Comparison of ENCODE assay signal across 7 cellular contexts in the genomic region with DNA sequence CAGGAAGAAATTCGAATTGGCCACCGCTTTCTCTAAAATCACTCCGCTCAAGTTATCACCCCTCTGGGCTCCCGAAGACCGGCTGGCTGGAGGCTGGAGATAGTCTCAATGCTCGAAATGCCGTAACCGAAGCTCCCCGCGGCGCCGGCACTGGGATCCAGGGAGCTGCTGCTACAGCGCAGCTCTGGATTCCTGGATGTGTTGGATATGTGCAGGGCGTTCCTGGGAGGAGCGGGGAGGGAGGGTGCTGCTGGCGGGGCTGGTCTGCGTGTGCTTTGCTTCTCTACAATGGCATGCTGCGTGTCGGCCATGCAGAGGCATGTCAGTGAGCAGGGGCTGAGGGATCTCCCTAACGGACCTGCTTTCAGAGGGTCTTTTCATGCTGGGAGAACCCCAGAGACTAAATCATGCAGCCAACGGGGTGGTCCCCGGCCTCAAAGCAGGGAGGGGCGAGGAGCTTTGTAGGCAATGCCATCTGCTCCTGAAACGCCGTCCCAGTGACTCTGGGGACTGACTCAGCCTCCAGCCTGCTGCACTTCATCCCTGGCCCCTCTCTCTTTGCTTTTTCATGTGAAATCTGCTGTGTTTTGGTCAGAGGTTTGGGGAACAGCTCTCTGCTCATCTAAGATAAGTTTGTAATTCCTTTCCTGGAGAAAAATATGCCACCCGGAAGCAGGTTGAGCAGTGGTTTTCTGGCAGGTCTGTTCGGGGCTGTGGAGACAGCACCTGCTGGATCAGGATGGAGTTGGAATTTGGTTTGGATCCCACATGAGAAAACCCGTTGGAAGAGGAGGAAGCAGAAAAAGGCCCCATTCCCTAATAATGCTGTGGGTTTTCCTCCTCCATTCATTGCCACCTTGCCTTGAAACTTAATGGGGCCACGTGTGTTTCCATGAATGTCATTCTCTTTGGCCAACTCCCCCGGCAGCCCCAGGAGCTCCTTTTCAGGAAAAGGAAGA.
DNase-seq lines count a peak whose midpoint lies in the region; TF ChIP-seq lines count a peak whose summit lies in the region.

No MANE protein-coding gene starts in this region.

- peak overlapping the region; percentile 57 for H3K4me3 ChIP-seq in GM12864 (ENCODE audit: low read depth, low read length)

- DNase-seq in GM12864 (ENCODE audit: low read depth) = no peak
- peak; percentile 75 for DNase-seq in NCI-H2227 (lab: John Stamatoyannopoulos, UW; ENCODE audit: unreplicated experiment)
- DNase-seq in amygdala (lab: John Stamatoyannopoulos, UW) = peak in 48 of 56 donors; percentile 36 to 89 (median 70)
- peak; percentile 80 to 81 for DNase-seq in hippocampal formation (lab: John Stamatoyannopoulos, UW)
- peak; percentile 20 for DNase-seq in pulmonary artery endothelial cell (ENCODE audit: low read depth, low spot score)
- DNase-seq in germinal center (ENCODE audit: low spot score) = no peak
- no peak for DNase-seq in OCI-M2 (lab: John Stamatoyannopoulos, UW; ENCODE audit: unreplicated experiment)

- no peak for TF ChIP-seq CTCF in GM12864 (IDR thresholded peaks at IDR 0.05; ENCODE audit: low read depth, low read length, missing control alignments)

Comparison
In these comparisons a context has a peak if more than half of its experiments do, and no peak if none do; other contexts are left out.
1. DNase-seq: peak in NCI-H2227 (single experiment), amygdala (48 of 56), hippocampal formation (2 of 2) and pulmonary artery endothelial cell (single experiment); none in GM12864 (single experiment), germinal center (single experiment) and OCI-M2 (single experiment).